ENCODE assay signal across 16 cellular contexts in the genomic region with DNA sequence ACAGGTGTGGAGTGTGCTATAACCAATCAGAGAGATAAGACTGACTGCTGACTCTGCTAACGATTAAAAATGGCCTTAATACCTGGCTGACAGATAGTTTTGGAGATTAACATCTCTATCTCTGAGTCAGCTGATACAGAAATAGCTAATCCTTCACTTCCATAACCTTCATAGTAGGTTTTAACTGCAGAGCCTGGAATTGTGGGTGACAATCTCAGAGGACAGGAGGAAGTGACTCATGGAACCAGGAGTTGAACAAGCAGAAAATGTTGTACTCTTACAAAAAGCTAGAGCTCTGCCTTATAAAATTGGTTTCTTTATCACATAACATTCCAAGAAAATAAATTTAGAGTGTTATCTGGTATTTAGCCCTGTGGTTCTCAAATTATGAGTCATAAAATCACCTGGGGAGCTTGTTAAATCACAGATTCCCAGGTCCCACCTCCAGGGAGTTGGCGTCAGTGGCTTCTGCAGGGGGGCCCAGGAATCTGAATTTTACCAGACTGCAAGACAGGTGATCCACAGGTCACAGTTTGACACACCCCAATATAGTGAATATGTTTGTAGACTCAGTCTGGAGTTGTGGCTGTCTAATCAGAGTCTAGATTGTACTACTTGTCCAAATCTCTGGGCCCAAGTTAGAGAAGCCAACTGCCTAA. TPM values are rescaled to one million over a fixed set of nuclear protein-coding genes. Genes with fewer than 3 reads are reported as not detected.
DNase-seq lines count a peak whose midpoint lies in the region; ATAC-seq and TF ChIP-seq lines count a peak whose summit lies in the region.
"Had no signal": no experiment of that assay in that cellular context is flagged by ENCODE, and none has a peak within 500 bp of the region (broad histone marks: within the 10 kb centered on the region; RNA-seq: fewer than 3 reads in every experiment).

No MANE protein-coding gene starts in this region.

- H3K27ac ChIP-seq in ACC112 (ENCODE audit: low read depth, low read length), result peak overlapping the region; percentile 61

- peaks cover 34% of the 10 kb centered on the region for H3K4me1 ChIP-seq in ACC112 (ENCODE audit: control insufficient read depth, insufficient read depth, low read length, unreplicated experiment)

- H3K36me3 ChIP-seq in ACC112 (ENCODE audit: insufficient read depth, low read length), result peaks cover 7% of the 10 kb centered on the region

- ATAC-seq in activated T-helper 17 cell treated with anti-CD3 and anti-CD28 coated beads, Interleukin-2, amount 50 U/mL, for 72 hours (replicated peaks), result peak; percentile 60
- no peak for ATAC-seq in GM18505 (IDR thresholded peaks at IDR 0.05; ENCODE audit: unreplicated experiment)
- ATAC-seq: left colon had no signal

- peaks cover 17% of the 10 kb centered on the region for H3K27me3 Mint-ChIP-seq in activated T-helper 17 cell treated with anti-CD3 and anti-CD28 coated beads, Interleukin-2, amount 50 U/mL, for 72 hours

- no peaks in the 10 kb centered on the region for H3K9me3 Mint-ChIP-seq in activated T-helper 17 cell treated with anti-CD3 and anti-CD28 coated beads, Interleukin-2, amount 50 U/mL, for 72 hours
- H3K9me3 Mint-ChIP-seq: T-helper 2 cell treated with Interferon-gamma antibody and Interleukin-4, amounts not matched to agents 5 μg/mL and 100 μg/mL, for 36 hours had no signal

- H3K27ac Mint-ChIP-seq in activated T-helper 17 cell treated with anti-CD3 and anti-CD28 coated beads, Interleukin-2, amount 50 U/mL, for 72 hours, result no peak overlapping the region
- H3K27ac Mint-ChIP-seq: CD4-positive, CD25-positive, alpha-beta regulatory T cell; T-helper 2 cell treated with Interferon-gamma antibody and Interleukin-4, amounts not matched to agents 5 μg/mL and 100 μg/mL, for 36 hours had no signal

- no peaks in the 10 kb centered on the region for H3K4me1 Mint-ChIP-seq in activated T-helper 17 cell treated with anti-CD3 and anti-CD28 coated beads, Interleukin-2, amount 50 U/mL, for 72 hours

- no peak overlapping the region for H2AFZ ChIP-seq in ACC112 (ENCODE audit: low read length, unreplicated experiment)

- no peak overlapping the region for H3K4me3 Mint-ChIP-seq in activated T-helper 17 cell treated with anti-CD3 and anti-CD28 coated beads, Interleukin-2, amount 50 U/mL, for 72 hours
- H3K4me3 Mint-ChIP-seq: CD4-positive, CD25-positive, alpha-beta regulatory T cell; T-helper 2 cell treated with Interferon-gamma antibody and Interleukin-4, amounts not matched to agents 5 μg/mL and 100 μg/mL, for 36 hours had no signal

- no peak for TF ChIP-seq POLR2A in GM18505 (IDR thresholded peaks at IDR 0.05; ENCODE audit: borderline replicate concordance, extremely low read depth, insufficient read depth, insufficient read length)

- peaks cover 8% of the 10 kb centered on the region for H3K79me2 ChIP-seq in ACC112 (ENCODE audit: control insufficient read depth, insufficient read depth, low read length, unreplicated experiment)

- in situ Hi-C loops in KBM-7 (cut with MboI; ENCODE audit: low pct_unique_long_range_greater_than_20kb, low sequenced_read_pairs), result no loop called here

- no peak overlapping the region for H3K4me3 ChIP-seq in ACC112 (ENCODE audit: low read depth, low read length)
- H3K4me3 ChIP-seq: esophagus squamous epithelium had no signal

- no peaks in the 10 kb centered on the region for H3K27me3 ChIP-seq in ACC112 (ENCODE audit: insufficient read depth, low read length)
- H3K27me3 ChIP-seq: esophagus squamous epithelium had no signal

- no peaks in the 10 kb centered on the region for H3K36me3 Mint-ChIP-seq in activated T-helper 17 cell treated with anti-CD3 and anti-CD28 coated beads, Interleukin-2, amount 50 U/mL, for 72 hours (ENCODE audit: low read depth)
- H3K36me3 Mint-ChIP-seq: CD4-positive, CD25-positive, alpha-beta regulatory T cell had no signal

- peak; percentile 75 for DNase-seq in H4 (ENCODE audit: low spot score)
- peak; percentile 71 for DNase-seq in iris pigment epithelial cell (ENCODE audit: low read depth)
- no peak for DNase-seq in KBM-7
- no peak for DNase-seq in mesenteric fat pad (ENCODE audit: low spot score)
- no peak for DNase-seq in KG1 (lab: John Stamatoyannopoulos, UW)
- DNase-seq: activated CD8-positive, alpha-beta memory T cell treated with anti-CD3 and anti-CD28 coated beads, Interleukin-2, amount 50 U/mL, for 48 hours; CD4-positive, CD25-positive, alpha-beta regulatory T cell; esophagus squamous epithelium; left colon; NCI-H1092; stimulated activated CD4-positive, alpha-beta T cell treated with anti-CD3 and anti-CD28 coated beads, Interleukin-4, amount 100 ng/mL, for 24 hours; substantia nigra had no signal

RNA-seq across cellular contexts. Expression of gene AFAP1L1, which starts 44.4 kb away (rescaled TPM):
- 2.0 and 3.2 TPM in 2 replicates for total RNA-seq in H4 (2014; rRNA removed; shearing (Covaris generic))
- under 1 TPM in 1 of 2 donors, not detected in 1; 0.16 TPM for total RNA-seq in activated T-helper 17 cell treated with anti-CD3 and anti-CD28 coated beads, Interleukin-2, amount 50 U/mL, for 72 hours
- 49.3 TPM for total RNA-seq in mesenteric fat pad
- total RNA-seq: CD4-positive, CD25-positive, alpha-beta regulatory T cell had no signal

Comparison
In these comparisons a context has a peak if more than half of its experiments do, and no peak if none do; other contexts are left out.
1. DNase-seq: peak in H4 (single experiment) and iris pigment epithelial cell (single experiment); none in KBM-7 (single experiment), mesenteric fat pad (single experiment) and KG1 (single experiment).
2. RNA of gene AFAP1L1, which starts 44.4 kb away (total RNA-seq): 49.3 TPM in mesenteric fat pad (single experiment); 2.0 to 3.2 TPM in H4 and 0.16 TPM in activated T-helper 17 cell treated with anti-CD3 and anti-CD28 coated beads, Interleukin-2, amount 50 U/mL, for 72 hours; every median in the first group is over 10 times any median in the second.